Comparison of ENCODE assay signal across 16 cellular contexts in genomic region chr16:48113471-48113870, GRCh38. TPM values are rescaled to one million over a fixed set of nuclear protein-coding genes. Genes with fewer than 3 reads are reported as not detected.
DNase-seq lines count a peak whose midpoint lies in the region; ATAC-seq, FAIRE-seq and TF ChIP-seq lines count a peak whose summit lies in the region.
"Had no signal": no experiment of that assay in that cellular context is flagged by ENCODE, and none has a peak within 500 bp of the region (broad histone marks: within the 10 kb centered on the region; RNA-seq: fewer than 3 reads in every experiment).

No MANE protein-coding gene starts in this region.

- H2BK120ac ChIP-seq in neuronal stem cell (ENCODE audit: low read depth, low read length) = no peak overlapping the region

- no peak for FAIRE-seq in bronchial epithelial cell (lab: Jason Lieb, UNC)
- FAIRE-seq: endothelial cell of umbilical vein had no signal

- no peak overlapping the region for H2AFZ ChIP-seq in neuronal stem cell (ENCODE audit: low read length)

- H2AK5ac ChIP-seq in neuronal stem cell (ENCODE audit: low read depth, low read length) = peak overlapping the region; percentile 10

- no peaks in the 10 kb centered on the region for H3K4me1 Mint-ChIP-seq in activated CD4-positive, alpha-beta memory T cell treated with anti-CD3 and anti-CD28 coated beads for 36 hours (ENCODE audit: low read depth)

- H3K14ac ChIP-seq in neuronal stem cell (ENCODE audit: low read length) = no peak overlapping the region

- peaks cover 23% of the 10 kb centered on the region for H3K27me3 Mint-ChIP-seq in activated CD4-positive, alpha-beta memory T cell treated with anti-CD3 and anti-CD28 coated beads for 36 hours

- no peak overlapping the region for H3K18ac ChIP-seq in neuronal stem cell (ENCODE audit: low read length)

- no peak overlapping the region for H4K91ac ChIP-seq in neuronal stem cell (ENCODE audit: low read depth, low read length, poor library complexity)

- H3K4ac ChIP-seq in neuronal stem cell (ENCODE audit: low read length) = no peak overlapping the region

- POLR2A ChIA-PET in activated CD4-positive, alpha-beta memory T cell treated with anti-CD3 and anti-CD28 coated beads for 36 hours (lab: Charles Lee) = no interaction called here

- no peak overlapping the region for H2BK15ac ChIP-seq in neuronal stem cell (ENCODE audit: low read length)

- H3K36me3 ChIP-seq in bronchial epithelial cell (ENCODE audit: control insufficient read depth, insufficient read depth, low read length) (no peaks in the 10 kb centered on the region), neuronal stem cell (replicated peaks in 1 of 2; ENCODE audit: control insufficient read depth in 2 of 2, insufficient read depth in 2 of 2, low read length in 2 of 2) (no peaks in the 10 kb centered on the region)
- H3K36me3 ChIP-seq: heart right ventricle, suprapubic skin had no signal

- H3K4me1 ChIP-seq in neuronal stem cell (ENCODE audit: control insufficient read depth in 2 of 2, insufficient read depth in 1 of 2, low read depth in 1 of 2, low read length in 2 of 2) = peaks cover 3 to 19% of the 10 kb centered on the region in 2 donors
- H3K4me1 ChIP-seq: Caco-2, suprapubic skin had no signal

- ATAC-seq in GM18520 (IDR thresholded peaks at IDR 0.05; ENCODE audit: unreplicated experiment) = no peak

- H2BK12ac ChIP-seq in neuronal stem cell (ENCODE audit: low read length) = no peak overlapping the region

- H3K36me3 Mint-ChIP-seq in activated CD4-positive, alpha-beta memory T cell treated with anti-CD3 and anti-CD28 coated beads for 36 hours = no peaks in the 10 kb centered on the region

- no peaks in the 10 kb centered on the region for H3K9me3 Mint-ChIP-seq in activated CD4-positive, alpha-beta memory T cell treated with anti-CD3 and anti-CD28 coated beads for 36 hours

- CTCF ChIA-PET in activated CD4-positive, alpha-beta memory T cell treated with anti-CD3 and anti-CD28 coated beads for 36 hours (lab: Charles Lee) = interaction anchor here (0.9 to 1.2 kb wide), 2 partner anchors 51 to 969 kb away, joined by 3 read pairs; partner anchors contain the start of gene NETO2

- H3K9ac ChIP-seq in neuronal stem cell (ENCODE audit: low read depth, low read length, poor library complexity) = no peak overlapping the region

- H3K4me3 ChIP-seq in GM12865 (ENCODE audit: low read depth, low read length) = no peak overlapping the region
- no peak overlapping the region for H3K4me3 ChIP-seq in LNCaP clone FGC (ENCODE audit: low read depth, low read length)
- no peak overlapping the region for H3K4me3 ChIP-seq in bronchial epithelial cell (ENCODE audit: low read depth, low read length)
- H3K4me3 ChIP-seq in neuronal stem cell (ENCODE audit: low read length in 2 of 2) = no peak overlapping the region
- H3K4me3 ChIP-seq: heart right ventricle, lung, skin epidermis, suprapubic skin had no signal

- H4K8ac ChIP-seq in neuronal stem cell (ENCODE audit: low read depth, low read length) = no peak overlapping the region

- H3K27me3 ChIP-seq in bronchial epithelial cell (ENCODE audit: control insufficient read depth, insufficient read depth, low read length) = peaks cover 3% of the 10 kb centered on the region
- H3K27me3 ChIP-seq in neuronal stem cell (ENCODE audit: control insufficient read depth in 3 of 3, insufficient read depth in 3 of 3, low read depth in 1 of 3, low read length in 3 of 3) = peaks cover 0 to 3% (median 0%) of the 10 kb centered on the region in 3 experiments
- H3K27me3 ChIP-seq: heart right ventricle had no signal

- no peaks in the 10 kb centered on the region for H3K79me1 ChIP-seq in neuronal stem cell (ENCODE audit: low read depth, low read length)

- H2BK5ac ChIP-seq in neuronal stem cell (ENCODE audit: low read length) = no peak overlapping the region

- no peak overlapping the region for H3K27ac ChIP-seq in neuronal stem cell (replicated peaks; ENCODE audit: low read length)
- H3K27ac ChIP-seq: RWPE1, skin epidermis, suprapubic skin had no signal

- WGBS in neuronal stem cell (ENCODE audit: extremely low coverage in 2 of 2, insufficient read length in 2 of 2, insufficient replicate concordance in 1 of 2), 2 donors = no CpG with 5 or more reads among the region's 7 CpGs

- no peak overlapping the region for H3K23ac ChIP-seq in neuronal stem cell (ENCODE audit: low read depth, low read length, poor library complexity)

- DNase-seq in GM12865 (ENCODE audit: low read depth) (no peak), LNCaP clone FGC (ENCODE audit: low read depth) (no peak), bronchial epithelial cell (ENCODE audit: low read depth) (peak; percentile 25), neuronal stem cell (ENCODE audit: low spot score) (no peak)
- DNase-seq in activated CD4-positive, alpha-beta memory T cell treated with anti-CD3 and anti-CD28 coated beads for 36 hours = no peak
- no peak for DNase-seq in effector CD8-positive, alpha-beta T cell (lab: John Stamatoyannopoulos, UW)
- DNase-seq: activated gamma-delta T cell had no signal

- H3K4me3 Mint-ChIP-seq in activated CD4-positive, alpha-beta memory T cell treated with anti-CD3 and anti-CD28 coated beads for 36 hours = no peak overlapping the region

- intact Hi-C loops in activated CD4-positive, alpha-beta memory T cell treated with anti-CD3 and anti-CD28 coated beads for 36 hours (cut with micrococcal nuclease) = no loop called here

- no peak overlapping the region for H3K4me2 ChIP-seq in neuronal stem cell (ENCODE audit: insufficient read depth, low read length, poor library complexity, severe bottlenecking)

- TF ChIP-seq CTCF in GM12865 (IDR thresholded peaks at IDR 0.05; ENCODE audit: insufficient read depth, low read depth, low read length, missing control alignments) (peak; percentile 5), LNCaP clone FGC (IDR thresholded peaks at IDR 0.05; ENCODE audit: control insufficient read depth, extremely low read depth, insufficient read depth) (peak; percentile 50), bronchial epithelial cell (IDR thresholded peaks at IDR 0.05; ENCODE audit: insufficient read depth, low read length, severe bottlenecking) (peak; percentile 49)

- no peak overlapping the region for H3K27ac Mint-ChIP-seq in activated CD4-positive, alpha-beta memory T cell treated with anti-CD3 and anti-CD28 coated beads for 36 hours

- no peaks in the 10 kb centered on the region for H3K9me3 ChIP-seq in neuronal stem cell (replicated peaks in 1 of 2; ENCODE audit: control insufficient read depth in 2 of 2, insufficient read depth in 1 of 2, low read depth in 1 of 2, low read length in 2 of 2)
- H3K9me3 ChIP-seq: Caco-2, heart right ventricle, suprapubic skin had no signal

RNA-seq across cellular contexts. Expression of gene ABCC12, which starts 42.3 kb away (rescaled TPM):
- total RNA-seq in bronchial epithelial cell = not detected in 2 replicates
- 0.11 TPM for polyA plus RNA-seq in neuronal stem cell (2013, experiment 1 of 2)
- polyA plus RNA-seq in neuronal stem cell (2013, experiment 2 of 2) = 0.06 TPM
- total RNA-seq in activated CD4-positive, alpha-beta memory T cell treated with anti-CD3 and anti-CD28 coated beads for 36 hours = not detected
- total RNA-seq: Caco-2, endothelial cell of umbilical vein, LHCN-M2, lung, suprapubic skin had no signal
- polyA plus RNA-seq: endothelial cell of umbilical vein, lung had no signal
